18 cellular contexts compared by ENCODE assay signal in the genomic region with DNA sequence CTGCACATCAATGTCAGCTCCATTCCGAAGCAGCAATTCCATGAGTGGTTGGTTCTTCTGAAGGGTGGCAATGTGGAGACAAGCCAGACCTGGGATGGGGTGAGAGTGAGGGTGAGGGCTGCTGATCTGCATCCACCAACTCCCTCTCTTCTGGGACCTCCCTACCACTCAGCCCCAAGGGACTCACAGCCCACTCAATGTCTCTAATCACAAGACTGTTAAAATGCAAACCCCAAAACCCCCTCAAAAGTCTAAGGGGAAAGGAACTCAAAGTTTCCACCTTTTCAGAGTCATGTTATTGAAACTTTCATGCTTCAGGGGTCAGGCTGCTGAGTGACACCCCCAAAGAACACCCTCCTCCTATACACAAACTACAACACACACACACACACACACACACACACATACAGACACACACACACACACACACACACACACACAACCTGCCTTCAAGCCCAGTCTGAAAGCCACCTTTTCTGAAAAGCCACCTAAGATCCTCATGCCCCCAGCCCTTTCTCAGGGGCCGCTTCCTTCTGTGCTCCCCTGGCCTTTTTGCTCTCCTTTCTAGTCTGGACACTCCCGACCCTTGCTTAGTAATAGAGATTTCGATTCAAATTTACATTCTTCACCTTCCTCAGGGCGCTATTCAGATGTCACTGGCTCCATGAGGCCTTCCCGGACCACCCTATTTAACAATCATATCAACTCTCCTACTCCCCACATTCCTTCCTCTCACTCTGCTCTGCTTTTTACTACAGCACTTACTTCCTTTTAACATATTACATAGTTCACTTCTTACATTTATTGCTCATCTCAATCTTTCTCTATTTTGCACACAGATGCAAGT. TPM values are rescaled to one million over a fixed set of nuclear protein-coding genes. Genes with fewer than 3 reads are reported as not detected.
A peak's percentile ranks its signal among the peaks of the same experiment; 100 is the strongest.
DNase-seq lines count a peak whose midpoint lies in the region; ATAC-seq, FAIRE-seq and TF ChIP-seq lines count a peak whose summit lies in the region.
"Had no signal": no experiment of that assay in that cellular context is flagged by ENCODE, and none has a peak within 500 bp of the region (broad histone marks: within the 10 kb centered on the region; RNA-seq: fewer than 3 reads in every experiment).

No MANE protein-coding gene starts in this region.

- no peak for TF ChIP-seq CTCF in WERI-Rb-1 (IDR thresholded peaks at IDR 0.05; ENCODE audit: low read depth, low read length)

- no peak for ATAC-seq in natural killer cell treated with Interleukin-12 subunit alpha and Interleukin-12 subunit beta and Interleukin-15 and Interleukin-18, amount 100 ng/mL, for 72 hours
- ATAC-seq in GM18517 (IDR thresholded peaks at IDR 0.05; ENCODE audit: unreplicated experiment), result no peak
- ATAC-seq: effector memory CD8-positive, alpha-beta T cell had no signal

- H3K27ac ChIP-seq in WERI-Rb-1, result peak overlapping the region; percentile 9; the same call in 1 of the 2 replicates
- H3K27ac ChIP-seq: RWPE1 had no signal

- no peaks in the 10 kb centered on the region for H3K9me3 ChIP-seq in WERI-Rb-1 (ENCODE audit: severe bottlenecking)

- TF ChIP-seq POLR2A in GM12892 (IDR thresholded peaks at IDR 0.05; ENCODE audit: low read depth, low read length), result peak; percentile 6; the same call in 1 of the 2 replicates

- H3K4me1 Mint-ChIP-seq in activated CD4-positive, alpha-beta T cell treated with anti-CD3 and anti-CD28 coated beads, Interleukin-2, amount 10 ng/mL, durations not matched to agents 24 days and 14 days, result peaks cover 53% of the 10 kb centered on the region
- H3K4me1 Mint-ChIP-seq in natural killer cell treated with Interleukin-12 subunit alpha and Interleukin-12 subunit beta and Interleukin-15 and Interleukin-18, amount 100 ng/mL, for 72 hours (ENCODE audit: low read depth in 2 of 2), result peaks cover 63 to 65% of the 10 kb centered on the region in 2 donors

- intact Hi-C loops in activated CD4-positive, alpha-beta T cell treated with anti-CD3 and anti-CD28 coated beads, Interleukin-2, amount 10 ng/mL, durations not matched to agents 24 days and 14 days (cut with micrococcal nuclease), result no loop called here

- H3K36me3 ChIP-seq in WERI-Rb-1, result peaks cover 31% of the 10 kb centered on the region

- peaks cover 62% of the 10 kb centered on the region for H3K36me3 Mint-ChIP-seq in activated CD4-positive, alpha-beta T cell treated with anti-CD3 and anti-CD28 coated beads, Interleukin-2, amount 10 ng/mL, durations not matched to agents 24 days and 14 days (ENCODE audit: low read depth)
- peaks cover 10% of the 10 kb centered on the region for H3K36me3 Mint-ChIP-seq in natural killer cell treated with Interleukin-12 subunit alpha and Interleukin-12 subunit beta and Interleukin-15 and Interleukin-18, amount 100 ng/mL, for 72 hours

- H3K27me3 Mint-ChIP-seq in activated CD4-positive, alpha-beta T cell treated with anti-CD3 and anti-CD28 coated beads, Interleukin-2, amount 10 ng/mL, durations not matched to agents 24 days and 14 days, result no peaks in the 10 kb centered on the region
- no peaks in the 10 kb centered on the region for H3K27me3 Mint-ChIP-seq in natural killer cell treated with Interleukin-12 subunit alpha and Interleukin-12 subunit beta and Interleukin-15 and Interleukin-18, amount 100 ng/mL, for 72 hours
- H3K27me3 Mint-ChIP-seq: effector memory CD8-positive, alpha-beta T cell had no signal

- FAIRE-seq in GM12892 (lab: Jason Lieb, UNC), result peak; percentile 83
- FAIRE-seq: A204.1, small intestine had no signal

- peak overlapping the region; percentile 12 for H3K27ac Mint-ChIP-seq in activated CD4-positive, alpha-beta T cell treated with anti-CD3 and anti-CD28 coated beads, Interleukin-2, amount 10 ng/mL, durations not matched to agents 24 days and 14 days
- H3K27ac Mint-ChIP-seq in natural killer cell treated with Interleukin-12 subunit alpha and Interleukin-12 subunit beta and Interleukin-15 and Interleukin-18, amount 100 ng/mL, for 72 hours, result peak overlapping the region in 1 of 2 donors; percentile 4

- no peak for DNase-seq in activated CD4-positive, alpha-beta T cell treated with anti-CD3 and anti-CD28 coated beads, Interleukin-2, amount 10 ng/mL, durations not matched to agents 24 days and 14 days
- DNase-seq in activated CD4-positive, alpha-beta T cell treated with anti-CD3 and anti-CD28 coated beads for 1 hour, result no peak
- DNase-seq in GM12892 (ENCODE audit: insufficient read length), result no peak
- DNase-seq in WERI-Rb-1, result no peak
- DNase-seq in natural killer cell treated with Interleukin-12 subunit alpha and Interleukin-12 subunit beta and Interleukin-15 and Interleukin-18, amount 100 ng/mL, for 72 hours (ENCODE audit: low spot score), result no peak
- no peak for DNase-seq in stimulated activated naive CD4-positive, alpha-beta T cell treated with Interleukin-2 at 50 U/mL for 16 hours (lab: John Stamatoyannopoulos, UW)
- no peak for DNase-seq in anterior cingulate cortex (lab: John Stamatoyannopoulos, UW)
- DNase-seq: activated CD4-positive, alpha-beta T cell treated with anti-CD3 and anti-CD28 coated beads for 48 hours; activated gamma-delta T cell; effector memory CD8-positive, alpha-beta T cell; H7; NCI-H2081 treated with DMSO at 0.1 percent for 48 hours; NCI-H526; small intestine had no signal

- H3K4me3 ChIP-seq in WERI-Rb-1 (ENCODE audit: low read depth, low read length), result no peak overlapping the region

- peak overlapping the region; percentile 5 for H3K4me3 Mint-ChIP-seq in activated CD4-positive, alpha-beta T cell treated with anti-CD3 and anti-CD28 coated beads, Interleukin-2, amount 10 ng/mL, durations not matched to agents 24 days and 14 days
- peak overlapping the region; percentile 2 for H3K4me3 Mint-ChIP-seq in natural killer cell treated with Interleukin-12 subunit alpha and Interleukin-12 subunit beta and Interleukin-15 and Interleukin-18, amount 100 ng/mL, for 72 hours
- H3K4me3 Mint-ChIP-seq: effector memory CD8-positive, alpha-beta T cell had no signal

- no peaks in the 10 kb centered on the region for H3K9me3 Mint-ChIP-seq in activated CD4-positive, alpha-beta T cell treated with anti-CD3 and anti-CD28 coated beads, Interleukin-2, amount 10 ng/mL, durations not matched to agents 24 days and 14 days
- H3K9me3 Mint-ChIP-seq in natural killer cell treated with Interleukin-12 subunit alpha and Interleukin-12 subunit beta and Interleukin-15 and Interleukin-18, amount 100 ng/mL, for 72 hours, result no peaks in the 10 kb centered on the region
- H3K9me3 Mint-ChIP-seq: effector memory CD8-positive, alpha-beta T cell had no signal

- H3K27me3 ChIP-seq in WERI-Rb-1 (ENCODE audit: insufficient read depth, low read depth, severe bottlenecking), result no peaks in the 10 kb centered on the region

RNA-seq across cellular contexts. Expression of a gene that starts 3.3 kb away (rescaled TPM):
- total RNA-seq in activated CD4-positive, alpha-beta T cell treated with anti-CD3 and anti-CD28 coated beads, Interleukin-2, amount 10 ng/mL, durations not matched to agents 24 days and 14 days, result 25.3 and 28.0 TPM in 2 replicates
- 38.8 TPM for polyA plus RNA-seq in GM12892 (2012; ENCODE audit: missing spikeins)
- total RNA-seq in natural killer cell treated with Interleukin-12 subunit alpha and Interleukin-12 subunit beta and Interleukin-15 and Interleukin-18, amount 100 ng/mL, for 72 hours, result 10 to 100 TPM; 34.6 to 39.4 TPM

RNA-seq across cellular contexts. Expression of a gene that starts 4.7 kb away (rescaled TPM):
- 27.6 and 28.2 TPM in 2 replicates for total RNA-seq in activated CD4-positive, alpha-beta T cell treated with anti-CD3 and anti-CD28 coated beads, Interleukin-2, amount 10 ng/mL, durations not matched to agents 24 days and 14 days
- polyA plus RNA-seq in GM12892 (2012; ENCODE audit: missing spikeins), result 60.4 TPM
- total RNA-seq in natural killer cell treated with Interleukin-12 subunit alpha and Interleukin-12 subunit beta and Interleukin-15 and Interleukin-18, amount 100 ng/mL, for 72 hours, result 10 to 100 TPM; 24.1 to 26.1 TPM

RNA-seq across cellular contexts. Expression of a gene that starts 9.6 kb away (rescaled TPM):
- total RNA-seq in activated CD4-positive, alpha-beta T cell treated with anti-CD3 and anti-CD28 coated beads, Interleukin-2, amount 10 ng/mL, durations not matched to agents 24 days and 14 days, result 0.07 TPM in 1 of 2 replicates, not detected in the other
- polyA plus RNA-seq in GM12892 (2012; ENCODE audit: missing spikeins), result 0.61 TPM
- total RNA-seq in natural killer cell treated with Interleukin-12 subunit alpha and Interleukin-12 subunit beta and Interleukin-15 and Interleukin-18, amount 100 ng/mL, for 72 hours, result not detected
- total RNA-seq: T-helper 1 cell treated with Interleukin-12 subunit alpha and Interleukin-12 subunit beta and Interleukin-4 antibody, amounts not matched to agents 30 ng/mL and 1 ng/mL, for 36 hours had no signal

RNA-seq across cellular contexts. Expression of a gene that starts 13.8 kb away (rescaled TPM):
- total RNA-seq in activated CD4-positive, alpha-beta T cell treated with anti-CD3 and anti-CD28 coated beads, Interleukin-2, amount 10 ng/mL, durations not matched to agents 24 days and 14 days, result 2,450 and 2,479 TPM in 2 replicates
- 974 TPM for polyA plus RNA-seq in GM12892 (2012; ENCODE audit: missing spikeins)
- total RNA-seq in natural killer cell treated with Interleukin-12 subunit alpha and Interleukin-12 subunit beta and Interleukin-15 and Interleukin-18, amount 100 ng/mL, for 72 hours, result 1,000 to 10,000 TPM; 1,035 to 1,696 TPM

RNA-seq across cellular contexts. Expression of a gene that starts 37.3 kb away (rescaled TPM):
- total RNA-seq in activated CD4-positive, alpha-beta T cell treated with anti-CD3 and anti-CD28 coated beads, Interleukin-2, amount 10 ng/mL, durations not matched to agents 24 days and 14 days, result 139 and 144 TPM in 2 replicates
- 53.0 TPM for polyA plus RNA-seq in GM12892 (2012; ENCODE audit: missing spikeins)
- 10 to 100 TPM; 25.1 to 95.6 TPM for total RNA-seq in natural killer cell treated with Interleukin-12 subunit alpha and Interleukin-12 subunit beta and Interleukin-15 and Interleukin-18, amount 100 ng/mL, for 72 hours
